Comparison of ENCODE assay signal across 3 cellular contexts in the genomic region with DNA sequence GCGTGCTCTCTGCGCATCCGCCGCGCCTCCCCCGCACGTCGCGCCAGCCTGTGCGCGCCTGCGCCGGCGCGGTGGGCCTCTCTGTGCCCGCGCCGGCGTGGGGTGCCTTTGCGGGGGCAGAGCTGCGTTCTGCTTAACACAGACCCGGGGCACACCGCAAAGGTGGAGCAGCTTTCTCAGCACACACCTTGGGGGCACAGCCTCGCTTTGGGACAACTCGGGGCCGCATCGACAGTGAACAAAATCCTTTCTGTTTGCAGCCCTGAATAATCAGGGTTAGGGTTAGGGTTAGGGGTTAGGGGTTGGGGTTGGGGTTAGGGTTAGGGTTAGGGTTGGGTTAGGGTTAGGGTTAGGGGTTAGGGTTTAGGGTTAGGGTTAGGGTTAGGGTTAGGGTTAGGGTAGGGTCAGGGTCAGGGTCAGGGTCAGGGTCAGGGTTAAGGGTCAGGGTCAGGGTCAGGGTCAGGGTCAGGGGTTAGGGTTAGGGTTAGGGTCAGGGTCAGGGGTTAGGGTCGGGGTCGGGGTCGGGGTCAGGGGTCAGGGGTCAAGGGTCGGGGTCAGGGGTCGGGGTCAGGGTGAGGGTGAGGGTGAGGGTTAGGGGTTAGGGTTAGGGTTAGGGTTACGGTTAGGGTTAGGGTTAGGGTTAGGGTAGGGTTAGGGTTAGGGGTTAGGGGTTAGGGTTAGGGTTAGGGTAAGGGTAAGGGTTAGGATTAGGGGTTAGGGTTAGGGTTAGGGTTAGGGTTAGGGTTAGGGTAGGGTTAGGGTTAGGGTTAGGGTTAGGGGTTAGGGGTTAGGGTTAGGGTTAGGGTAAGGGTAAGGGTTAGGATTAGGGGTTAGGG.
A peak's percentile ranks its signal among the peaks of the same experiment; 100 is the strongest.
TF ChIP-seq lines count a peak whose summit lies in the region.

No MANE protein-coding gene starts in this region.

TF ChIP-seq in GM12878, 131 proteins besides CTCF, POLR2A, EP300 and RAD21:
- TF ChIP-seq NR2C1 (IDR thresholded peaks at IDR 0.05) = peak; percentile 49; the same call in 1 of the 2 replicates

TF ChIP-seq in H1, 55 proteins besides CTCF, POLR2A, EP300 and RAD21:
- TF ChIP-seq POLR2AphosphoS5 (IDR thresholded peaks at IDR 0.05; ENCODE audit: low read depth, low read length) = 0 out of 2 replicates have a peak, but pooled peaks have one; percentile 37
TF ChIP-seq in H1: peak in this region for 1; not testable (repeated sequence) for 54.

TF ChIP-seq in liver, 16 proteins besides CTCF, POLR2A, EP300 and RAD21:
- TF ChIP-seq RXRA (IDR thresholded peaks at IDR 0.05) = peak in 1 of 2 donors; percentile 46
- TF ChIP-seq NR2F2 (IDR thresholded peaks at IDR 0.05) = peak; percentile 93
- peak in 1 of 2 donors; percentile 43 for TF ChIP-seq HNF4A (conservative IDR thresholded peaks at IDR 0.05)
